1 cellular context compared by ENCODE assay signal in genomic region chr13:109782823-109783411, GRCh38.
TF ChIP-seq lines count a peak whose summit lies in the region.

No MANE protein-coding gene starts in this region.

TF ChIP-seq in GM23338, 12 proteins besides CTCF, POLR2A, EP300 and RAD21 (continued from another document):
- TF ChIP-seq ZNF462 (CRISPR knock-in tag; IDR thresholded peaks at IDR 0.05) (no peak), EZH2phosphoT487 (IDR thresholded peaks at IDR 0.05; ENCODE audit: unreplicated experiment) (no peak), EZH2 (IDR thresholded peaks at IDR 0.05; ENCODE audit: low read depth, unreplicated experiment) (no peak), JUNB (IDR thresholded peaks at IDR 0.05; ENCODE audit: unreplicated experiment) (no peak), CREB1 (CRISPR knock-in tag; IDR thresholded peaks at IDR 0.05; ENCODE audit: low read depth) (no peak)
